In genomic region chr2:101843471-101843870, GRCh38 we compare ENCODE assay signal across 17 cellular contexts.
A peak's percentile ranks its signal among the peaks of the same experiment; 100 is the strongest.
DNase-seq lines count a peak whose midpoint lies in the region; ATAC-seq and TF ChIP-seq lines count a peak whose summit lies in the region.
"Had no signal": no experiment of that assay in that cellular context is flagged by ENCODE, and none has a peak within 500 bp of the region (broad histone marks: within the 10 kb centered on the region; RNA-seq: fewer than 3 reads in every experiment).

No MANE protein-coding gene starts in this region.

- no peaks in the 10 kb centered on the region for H3K27me3 ChIP-seq in CD4-positive, alpha-beta T cell (ENCODE audit: control insufficient read depth, insufficient read depth, low read length)
- H3K27me3 ChIP-seq in esophagus muscularis mucosa (no peaks in the 10 kb centered on the region), H7 (ENCODE audit: control insufficient read depth, insufficient read depth, low read length) (no peaks in the 10 kb centered on the region), HAP-1 (ENCODE audit: low read depth) (no peaks in the 10 kb centered on the region)
- H3K27me3 ChIP-seq: heart left ventricle, SJSA1 had no signal

- CTCF ChIA-PET in CD4-positive, alpha-beta T cell (lab: Charles Lee) = no interaction called here

- no peak overlapping the region for H3K4me3 Mint-ChIP-seq in CD4-positive, alpha-beta T cell
- no peak overlapping the region for H3K4me3 Mint-ChIP-seq in activated T-helper 1 cell treated with anti-CD3 and anti-CD28 coated beads, Interleukin-12 subunit alpha, Interleukin-12 subunit beta, Interleukin-2, Interleukin-4 antibody, amounts not matched to agents 30 ng/mL and 10 ng/mL and 1 ng/mL, durations not matched to agents 14 hours and 24 hours and 36 hours
- H3K4me3 Mint-ChIP-seq in osteocyte (ENCODE audit: unreplicated experiment) = no peak overlapping the region
- H3K4me3 Mint-ChIP-seq: activated T-cell treated with anti-CD3 and anti-CD28 coated beads, Interleukin-2, amount 50 U/mL, for 24 hours; CD8-positive, alpha-beta T cell had no signal

- in situ Hi-C loops in HAP-1 (cut with MboI; ENCODE audit: low sequenced_read_pairs) = no loop called here

- 87% methylated on average over 6 of the region's 6 CpGs for WGBS in esophagus muscularis mucosa

- H3K4me1 ChIP-seq in esophagus muscularis mucosa (peaks cover 7 to 32% (median 26%) of the 10 kb centered on the region in 4 donors), HAP-1 (no peaks in the 10 kb centered on the region; the same call in 1 of the 2 replicates)

- H3K4me3 ChIP-seq in esophagus muscularis mucosa (no peak overlapping the region), H7 (ENCODE audit: insufficient read depth, low read depth, low read length) (no peak overlapping the region), HAP-1 (no peak overlapping the region)
- H3K4me3 ChIP-seq: heart left ventricle, SJSA1 had no signal

- TF ChIP-seq EP300 in esophagus muscularis mucosa (IDR thresholded peaks at IDR 0.05) = no peak

- H3K4me1 Mint-ChIP-seq in CD4-positive, alpha-beta T cell (ENCODE audit: low read depth) = peaks cover 53% of the 10 kb centered on the region
- H3K4me1 Mint-ChIP-seq in activated T-helper 1 cell treated with anti-CD3 and anti-CD28 coated beads, Interleukin-12 subunit alpha, Interleukin-12 subunit beta, Interleukin-2, Interleukin-4 antibody, amounts not matched to agents 30 ng/mL and 10 ng/mL and 1 ng/mL, durations not matched to agents 14 hours and 24 hours and 36 hours (ENCODE audit: low read depth) = peaks cover 17% of the 10 kb centered on the region
- H3K4me1 Mint-ChIP-seq in osteocyte (ENCODE audit: unreplicated experiment) = peaks cover 33% of the 10 kb centered on the region

- TF ChIP-seq CTCF in CD4-positive, alpha-beta T cell (IDR thresholded peaks at IDR 0.05) = no peak
- TF ChIP-seq CTCF in esophagus muscularis mucosa (IDR thresholded peaks at IDR 0.05) (no peak), osteocyte (IDR thresholded peaks at IDR 0.05) (no peak)

- POLR2A ChIA-PET in CD4-positive, alpha-beta T cell (lab: Charles Lee) = no interaction called here

- peaks cover 97% of the 10 kb centered on the region for H3K36me3 Mint-ChIP-seq in CD4-positive, alpha-beta T cell (ENCODE audit: low read depth)
- H3K36me3 Mint-ChIP-seq in activated T-helper 1 cell treated with anti-CD3 and anti-CD28 coated beads, Interleukin-12 subunit alpha, Interleukin-12 subunit beta, Interleukin-2, Interleukin-4 antibody, amounts not matched to agents 30 ng/mL and 10 ng/mL and 1 ng/mL, durations not matched to agents 14 hours and 24 hours and 36 hours (ENCODE audit: low read depth) = peaks cover 53% of the 10 kb centered on the region
- peaks cover 54% of the 10 kb centered on the region for H3K36me3 Mint-ChIP-seq in osteocyte (ENCODE audit: unreplicated experiment)

- DNase-seq in CD4-positive, alpha-beta T cell = no peak
- no peak for DNase-seq in activated T-helper 1 cell treated with anti-CD3 and anti-CD28 coated beads, Interleukin-12 subunit alpha, Interleukin-12 subunit beta, Interleukin-2, Interleukin-4 antibody, amounts not matched to agents 30 ng/mL and 10 ng/mL and 1 ng/mL, durations not matched to agents 14 hours and 24 hours and 36 hours (ENCODE audit: low spot score)
- DNase-seq in esophagus muscularis mucosa (ENCODE audit: extremely low spot score) (no peak), osteocyte (ENCODE audit: extremely low spot score, unreplicated experiment) (no peak), H7 (no peak), epidermal melanocyte (ENCODE audit: insufficient read length, low spot score) (no peak), HAP-1 (ENCODE audit: low spot score in 2 of 2) (no peak), NCI-H226 (no peak)
- DNase-seq: activated T-cell treated with anti-CD3 and anti-CD28 coated beads, Interleukin-2, amount 50 U/mL, for 24 hours; CD8-positive, alpha-beta T cell; islet precursor cell; NCI-H187 treated with DMSO at 0.1 percent for 48 hours; NCI-H524; stimulated activated naive CD8-positive, alpha-beta T cell treated with anti-CD3 and anti-CD28 coated beads, Interleukin-15, Interleukin-2, amounts not matched to agents 100 U/mL and 50 U/mL, for 24 hours had no signal

- no peaks in the 10 kb centered on the region for H3K27me3 Mint-ChIP-seq in CD4-positive, alpha-beta T cell
- no peaks in the 10 kb centered on the region for H3K27me3 Mint-ChIP-seq in activated T-helper 1 cell treated with anti-CD3 and anti-CD28 coated beads, Interleukin-12 subunit alpha, Interleukin-12 subunit beta, Interleukin-2, Interleukin-4 antibody, amounts not matched to agents 30 ng/mL and 10 ng/mL and 1 ng/mL, durations not matched to agents 14 hours and 24 hours and 36 hours (ENCODE audit: insufficient read depth)
- H3K27me3 Mint-ChIP-seq in osteocyte (ENCODE audit: unreplicated experiment) = no peaks in the 10 kb centered on the region
- H3K27me3 Mint-ChIP-seq: activated T-cell treated with anti-CD3 and anti-CD28 coated beads, Interleukin-2, amount 50 U/mL, for 24 hours had no signal

- TF ChIP-seq POLR2A in esophagus muscularis mucosa (IDR thresholded peaks at IDR 0.05; ENCODE audit: low read depth) = no peak

- no peaks in the 10 kb centered on the region for H3K9me3 Mint-ChIP-seq in CD4-positive, alpha-beta T cell
- H3K9me3 Mint-ChIP-seq in activated T-helper 1 cell treated with anti-CD3 and anti-CD28 coated beads, Interleukin-12 subunit alpha, Interleukin-12 subunit beta, Interleukin-2, Interleukin-4 antibody, amounts not matched to agents 30 ng/mL and 10 ng/mL and 1 ng/mL, durations not matched to agents 14 hours and 24 hours and 36 hours = no peaks in the 10 kb centered on the region
- H3K9me3 Mint-ChIP-seq in osteocyte (ENCODE audit: unreplicated experiment) = no peaks in the 10 kb centered on the region
- H3K9me3 Mint-ChIP-seq: activated T-cell treated with anti-CD3 and anti-CD28 coated beads, Interleukin-2, amount 50 U/mL, for 24 hours; CD8-positive, alpha-beta T cell had no signal

- H3K9me3 ChIP-seq in CD4-positive, alpha-beta T cell (ENCODE audit: control insufficient read depth, low read length) = no peaks in the 10 kb centered on the region
- H3K9me3 ChIP-seq in esophagus muscularis mucosa (no peaks in the 10 kb centered on the region), HAP-1 (no peaks in the 10 kb centered on the region)
- H3K9me3 ChIP-seq: heart left ventricle, SJSA1 had no signal

- H3K27ac ChIP-seq in CD4-positive, alpha-beta T cell (ENCODE audit: low read depth, low read length) = no peak overlapping the region
- peak overlapping the region; percentile 5 to 39 (median 34) for H3K27ac ChIP-seq in esophagus muscularis mucosa (replicated peaks in 1 of 4)
- H3K27ac ChIP-seq: SJSA1 had no signal

- peak overlapping the region; percentile 32 for H3K27ac Mint-ChIP-seq in CD4-positive, alpha-beta T cell
- H3K27ac Mint-ChIP-seq in activated T-helper 1 cell treated with anti-CD3 and anti-CD28 coated beads, Interleukin-12 subunit alpha, Interleukin-12 subunit beta, Interleukin-2, Interleukin-4 antibody, amounts not matched to agents 30 ng/mL and 10 ng/mL and 1 ng/mL, durations not matched to agents 14 hours and 24 hours and 36 hours = peak overlapping the region; percentile 1
- H3K27ac Mint-ChIP-seq in osteocyte (ENCODE audit: unreplicated experiment) = peak overlapping the region; percentile 93

- H3K36me3 ChIP-seq in esophagus muscularis mucosa (peaks cover 5 to 86% (median 53%) of the 10 kb centered on the region in 4 donors), H7 (replicated peaks; ENCODE audit: control insufficient read depth, insufficient read depth, low read length) (peaks cover 17% of the 10 kb centered on the region), HAP-1 (replicated peaks) (peaks cover 35% of the 10 kb centered on the region)

- intact Hi-C loops in CD4-positive, alpha-beta T cell (cut with DNase I, micrococcal nuclease) = no loop called here
- intact Hi-C loops in activated T-helper 1 cell treated with anti-CD3 and anti-CD28 coated beads, Interleukin-12 subunit alpha, Interleukin-12 subunit beta, Interleukin-2, Interleukin-4 antibody, amounts not matched to agents 30 ng/mL and 10 ng/mL and 1 ng/mL, durations not matched to agents 14 hours and 24 hours and 36 hours (cut with micrococcal nuclease) = no loop called here
- intact Hi-C loops in esophagus muscularis mucosa (cut with DNase I) = no loop called here

- ATAC-seq in CD4-positive, alpha-beta T cell (ENCODE audit: poor library complexity) = no peak
- ATAC-seq: CD8-positive, alpha-beta T cell; HepG2; stimulated activated naive CD8-positive, alpha-beta T cell treated with anti-CD3 and anti-CD28 coated beads, Interleukin-15, Interleukin-2, amounts not matched to agents 100 U/mL and 50 U/mL, for 24 hours had no signal

Comparison
In these comparisons a context has a peak if more than half of its experiments do, and no peak if none do; other contexts are left out.
1. H3K27ac Mint-ChIP-seq: peak in every context shown above with its lines; median percentile 93 in osteocyte; 32 in CD4-positive, alpha-beta T cell; 1 in activated T-helper 1 cell treated with anti-CD3 and anti-CD28 coated beads, Interleukin-12 subunit alpha, Interleukin-12 subunit beta, Interleukin-2, Interleukin-4 antibody, amounts not matched to agents 30 ng/mL and 10 ng/mL and 1 ng/mL, durations not matched to agents 14 hours and 24 hours and 36 hours.